ENCODE assay signal across 8 cellular contexts in the genomic region with DNA sequence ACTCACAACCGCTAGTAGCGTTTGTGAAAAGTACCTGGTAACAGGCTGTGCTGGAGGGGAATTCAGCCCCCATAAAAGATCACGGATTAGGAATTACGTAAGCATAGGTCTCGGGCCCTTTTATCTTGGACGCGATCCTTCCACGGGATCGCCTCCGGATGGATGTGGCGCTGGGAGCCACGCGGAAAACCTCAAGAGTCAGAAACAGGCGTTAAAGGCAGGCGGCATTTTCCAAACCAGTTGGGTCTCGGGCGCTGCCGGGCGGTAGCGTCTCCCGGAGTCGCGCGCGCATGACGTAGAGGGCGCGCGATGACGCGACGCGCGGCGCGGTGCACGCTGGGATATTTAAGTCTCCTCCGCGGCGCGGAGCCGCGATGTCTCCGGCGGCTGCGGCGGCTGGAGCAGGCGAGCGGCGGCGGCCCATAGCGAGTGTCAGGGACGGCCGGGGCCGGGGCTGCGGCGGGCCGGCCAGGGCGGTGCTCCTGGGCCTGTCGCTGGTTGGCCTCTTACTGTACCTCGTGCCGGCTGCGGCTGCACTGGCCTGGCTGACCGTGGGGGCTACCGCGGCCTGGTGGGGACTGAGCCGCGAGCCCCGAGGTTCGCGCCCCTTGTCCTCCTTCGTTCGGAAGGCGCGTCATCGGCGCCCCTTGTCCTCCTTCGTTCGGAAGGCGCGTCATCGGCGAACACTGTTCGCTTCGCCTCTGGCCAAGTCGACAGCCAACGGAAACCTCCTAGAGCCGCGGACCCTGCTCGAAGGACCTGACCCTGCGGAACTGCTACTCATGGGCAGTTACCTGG. TPM values are rescaled to one million over a fixed set of nuclear protein-coding genes. Genes with fewer than 3 reads are reported as not detected.
DNase-seq lines count a peak whose midpoint lies in the region; ATAC-seq and TF ChIP-seq lines count a peak whose summit lies in the region.

TSS of gene POM121 (plus strand) at position 348 of the 798 bp plus-strand sequence. CDS start at position 375, 27 bp downstream.

- TF ChIP-seq CTCF in right lobe of liver (IDR thresholded peaks at IDR 0.05), result no peak

- H3K9ac ChIP-seq in BLaER1 treated with 17β-estradiol and CSF1 and Interleukin-3, amounts not matched to agents 10 nM and 100 nM, result peak within 1 kb of the TSS; percentile 90 to 97 (median 95)

- H3K4me3 ChIP-seq in BLaER1 treated with 17β-estradiol and CSF1 and Interleukin-3, amounts not matched to agents 10 nM and 100 nM, result peak within 1 kb of the TSS; percentile 79 to 96 (median 89)
- H3K4me3 ChIP-seq in right lobe of liver, result peak within 1 kb of the TSS; percentile 80 to 81 (median 81)

- H3K27ac ChIP-seq in BLaER1 treated with 17β-estradiol and CSF1 and Interleukin-3, amounts not matched to agents 10 nM and 100 nM, result peak within 1 kb of the TSS; percentile 79 to 95 (median 92)
- peak within 1 kb of the TSS; percentile 79 to 91 (median 89) for H3K27ac ChIP-seq in right lobe of liver

- DNase-seq in GM19240 (ENCODE audit: insufficient read length, low spot score) (peak; percentile 86), NCI-H69 (lab: John Stamatoyannopoulos, UW) (peak; percentile 94), right lobe of liver (peak; percentile 76 to 86 (median 85))
- DNase-seq in activated CD4-positive, alpha-beta T cell treated with anti-CD3 and anti-CD28 coated beads, Interleukin-2, amount 50 U/mL, for 24 hours (ENCODE audit: low read depth in 1 of 2, low spot score in 1 of 2), result peak; percentile 72 to 77
- DNase-seq in stimulated activated CD4-positive, alpha-beta T cell treated with anti-CD3 and anti-CD28 coated beads, Interleukin-4, amount 100 ng/mL, for 24 hours, result peak; percentile 82

- peaks cover 0 to 69% (median 19%) of the 10 kb centered on the region in 11 experiments; a peak in 16 of 22 replicates for H4K20me1 ChIP-seq in BLaER1 treated with 17β-estradiol and CSF1 and Interleukin-3, amounts not matched to agents 10 nM and 100 nM

- H3K9me3 Mint-ChIP-seq in dendritic cell treated with granulocyte-macrophage colony-stimulating factor and Interleukin-4, amounts not matched to agents 40 ng/mL and 50 ng/mL, for 4 days, result no peaks in the 10 kb centered on the region

- peak within 1 kb of the TSS; percentile 95 for H3K27ac Mint-ChIP-seq in dendritic cell treated with granulocyte-macrophage colony-stimulating factor and Interleukin-4, amounts not matched to agents 40 ng/mL and 50 ng/mL, for 4 days

- peaks cover 15 to 23% (median 17%) of the 10 kb centered on the region in 10 experiments for H3K4me1 ChIP-seq in BLaER1 treated with 17β-estradiol and CSF1 and Interleukin-3, amounts not matched to agents 10 nM and 100 nM
- H3K4me1 ChIP-seq in right lobe of liver, result peaks cover 0 to 10% (median 5%) of the 10 kb centered on the region in 4 donors

- H3K36me3 Mint-ChIP-seq in dendritic cell treated with granulocyte-macrophage colony-stimulating factor and Interleukin-4, amounts not matched to agents 40 ng/mL and 50 ng/mL, for 4 days (ENCODE audit: low read depth), result peaks cover 73% of the 10 kb centered on the region

- peaks cover 24% of the 10 kb centered on the region for H3K4me1 Mint-ChIP-seq in dendritic cell treated with granulocyte-macrophage colony-stimulating factor and Interleukin-4, amounts not matched to agents 40 ng/mL and 50 ng/mL, for 4 days (ENCODE audit: low read depth)

- WGBS in right lobe of liver (ENCODE audit: insufficient coverage, low coverage, low lambda C conversion rate, missing lambda C conversion rate), result 0% methylated on average over 13 of the region's 91 CpGs

- TF ChIP-seq POLR2A in right lobe of liver (IDR thresholded peaks at IDR 0.05), result peak; percentile 73

- peak within 1 kb of the TSS; percentile 75 to 95 (median 91) for H3K4me2 ChIP-seq in BLaER1 treated with 17β-estradiol and CSF1 and Interleukin-3, amounts not matched to agents 10 nM and 100 nM

- H3K36me3 ChIP-seq in BLaER1 treated with 17β-estradiol and CSF1 and Interleukin-3, amounts not matched to agents 10 nM and 100 nM, result peaks cover 49 to 66% (median 57%) of the 10 kb centered on the region in 11 experiments
- peaks cover 0 to 37% (median 17%) of the 10 kb centered on the region in 4 donors for H3K36me3 ChIP-seq in right lobe of liver

- no peaks in the 10 kb centered on the region for H3K9me3 ChIP-seq in BLaER1 treated with 17β-estradiol and CSF1 and Interleukin-3, amounts not matched to agents 10 nM and 100 nM (replicated peaks in 1 of 11)
- H3K9me3 ChIP-seq in right lobe of liver, result no peaks in the 10 kb centered on the region

- no peaks in the 10 kb centered on the region for H3K27me3 Mint-ChIP-seq in dendritic cell treated with granulocyte-macrophage colony-stimulating factor and Interleukin-4, amounts not matched to agents 40 ng/mL and 50 ng/mL, for 4 days

- H3K27me3 ChIP-seq in BLaER1 treated with 17β-estradiol and CSF1 and Interleukin-3, amounts not matched to agents 10 nM and 100 nM, result no peaks in the 10 kb centered on the region
- no peaks in the 10 kb centered on the region for H3K27me3 ChIP-seq in right lobe of liver

- peak within 1 kb of the TSS; percentile 98 for H3K4me3 Mint-ChIP-seq in dendritic cell treated with granulocyte-macrophage colony-stimulating factor and Interleukin-4, amounts not matched to agents 40 ng/mL and 50 ng/mL, for 4 days

- ATAC-seq in HG03457 (IDR thresholded peaks at IDR 0.05; ENCODE audit: unreplicated experiment) (peak; percentile 64), right lobe of liver (peak; percentile 93 to 97 (median 96))

- intact Hi-C loops in dendritic cell treated with granulocyte-macrophage colony-stimulating factor and Interleukin-4, amounts not matched to agents 40 ng/mL and 50 ng/mL, for 4 days (cut with micrococcal nuclease), result no loop called here
- intact Hi-C loops in right lobe of liver (cut with DNase I), result no loop called here

RNA-seq across cellular contexts. Expression of gene POM121, which starts in this region (rescaled TPM):
- 10 to 100 TPM; 14.2 to 19.0 (median 16.6) TPM for total RNA-seq in right lobe of liver

Comparison
In these comparisons a context has a peak if more than half of its experiments do, and no peak if none do; other contexts are left out.
1. Peak in every context shown above with its lines: DNase-seq, ATAC-seq, H3K4me3 ChIP-seq and H3K27ac ChIP-seq.